In genomic region chr3:64861684-64862083, GRCh38 we compare ENCODE assay signal across 24 cellular contexts.
"Had no signal": no experiment of that assay in that cellular context is flagged by ENCODE, and none has a peak within 500 bp of the region (broad histone marks: within the 10 kb centered on the region; RNA-seq: fewer than 3 reads in every experiment).

No MANE protein-coding gene starts in this region.

- H3K36me3 Mint-ChIP-seq: activated naive CD4-positive, alpha-beta T cell treated with anti-CD3 and anti-CD28 coated beads, Interleukin-2, amount 50 U/mL, for 72 hours; brain had no signal

- H3K4me2 ChIP-seq: SK-N-SH had no signal

- H3K36me3 ChIP-seq: adrenal gland, SJSA1 had no signal

- H3K27ac ChIP-seq: SJSA1 had no signal

- H3K27me3 Mint-ChIP-seq: activated CD4-positive, alpha-beta T cell treated with anti-CD3 and anti-CD28 coated beads, Interleukin-2, amount 10 ng/mL, durations not matched to agents 24 days and 14 days; activated CD8-positive, alpha-beta T cell treated with anti-CD3 and anti-CD28 coated beads for 36 hours had no signal

- H3K4me1 ChIP-seq: SJSA1 had no signal

- H3K9me3 Mint-ChIP-seq: activated naive CD4-positive, alpha-beta T cell treated with anti-CD3 and anti-CD28 coated beads for 36 hours; brain had no signal

- H3K27me3 ChIP-seq: adrenal gland, SJSA1 had no signal

- DNase-seq: activated CD4-positive, alpha-beta T cell treated with anti-CD3 and anti-CD28 coated beads, Interleukin-2, amount 10 ng/mL, durations not matched to agents 24 days and 14 days; activated CD4-positive, alpha-beta T cell treated with anti-CD3 and anti-CD28 coated beads, Interleukin-2, amount 50 U/mL, for 4 hours; activated CD8-positive, alpha-beta T cell treated with anti-CD3 and anti-CD28 coated beads for 36 hours; activated gamma-delta T cell treated with Interleukin-2 at 50 U/mL for 16 hours; activated naive CD4-positive, alpha-beta T cell treated with anti-CD3 and anti-CD28 coated beads for 36 hours; activated T-cell treated with anti-CD3 and anti-CD28 coated beads, Interleukin-2, amount 50 U/mL, for 4 hours; anterior cingulate cortex; KG1; NCI-H1105; NCI-H1417 treated with DMSO at 0.1 percent for 48 hours; NCI-H187 treated with DMSO at 0.1 percent for 48 hours; NCI-H2081 treated with DMSO at 0.1 percent for 48 hours; NCI-H345; NCI-H524 treated with DMSO at 0.1 percent for 48 hours; SHP77; SK-N-SH had no signal

- ATAC-seq: activated CD8-positive, alpha-beta T cell treated with anti-CD3 and anti-CD28 coated beads for 36 hours; activated naive CD4-positive, alpha-beta T cell treated with anti-CD3 and anti-CD28 coated beads, Interleukin-2, amount 50 U/mL, for 72 hours; activated T-cell treated with anti-CD3 and anti-CD28 coated beads, Interleukin-2, amount 50 U/mL, for 4 hours; Panc1 had no signal

- H3K4me3 ChIP-seq: adrenal gland, SJSA1 had no signal

- H3K4me3 Mint-ChIP-seq: activated CD4-positive, alpha-beta T cell treated with anti-CD3 and anti-CD28 coated beads, Interleukin-2, amount 10 ng/mL, durations not matched to agents 24 days and 14 days; activated CD8-positive, alpha-beta T cell treated with anti-CD3 and anti-CD28 coated beads for 36 hours; activated naive CD4-positive, alpha-beta T cell treated with anti-CD3 and anti-CD28 coated beads for 36 hours; activated T-cell treated with anti-CD3 and anti-CD28 coated beads, Interleukin-2, amount 50 U/mL, for 4 hours; activated T-helper 1 cell treated with anti-CD3 and anti-CD28 coated beads, Interleukin-12 subunit alpha, Interleukin-12 subunit beta, Interleukin-2, Interleukin-4 antibody, amounts not matched to agents 30 ng/mL and 10 ng/mL and 1 ng/mL, durations not matched to agents 14 hours and 24 hours and 36 hours; brain; T-helper 1 cell treated with Interleukin-12 subunit alpha and Interleukin-12 subunit beta and Interleukin-4 antibody, amounts not matched to agents 30 μg/mL and 1 μg/mL, for 36 hours; T-helper 2 cell treated with Interferon-gamma antibody and Interleukin-4, amounts not matched to agents 5 μg/mL and 100 μg/mL, for 36 hours had no signal

- H3K27ac Mint-ChIP-seq: activated CD4-positive, alpha-beta T cell treated with anti-CD3 and anti-CD28 coated beads, Interleukin-2, amount 10 ng/mL, durations not matched to agents 24 days and 14 days; activated CD8-positive, alpha-beta T cell treated with anti-CD3 and anti-CD28 coated beads for 36 hours; activated naive CD4-positive, alpha-beta T cell treated with anti-CD3 and anti-CD28 coated beads for 36 hours; activated naive CD4-positive, alpha-beta T cell treated with anti-CD3 and anti-CD28 coated beads, Interleukin-2, amount 50 U/mL, for 72 hours; activated T-helper 1 cell treated with anti-CD3 and anti-CD28 coated beads, Interleukin-12 subunit alpha, Interleukin-12 subunit beta, Interleukin-2, Interleukin-4 antibody, amounts not matched to agents 30 ng/mL and 10 ng/mL and 1 ng/mL, durations not matched to agents 14 hours and 24 hours and 36 hours; brain; T-helper 1 cell treated with Interleukin-12 subunit alpha and Interleukin-12 subunit beta and Interleukin-4 antibody, amounts not matched to agents 30 μg/mL and 1 μg/mL, for 36 hours; T-helper 2 cell treated with Interferon-gamma antibody and Interleukin-4, amounts not matched to agents 5 μg/mL and 100 μg/mL, for 36 hours had no signal

- H3K9ac ChIP-seq: SK-N-SH had no signal

- H3K9me3 ChIP-seq: adrenal gland, SJSA1, SK-N-SH had no signal

- H3K4me1 Mint-ChIP-seq: activated CD4-positive, alpha-beta T cell treated with anti-CD3 and anti-CD28 coated beads, Interleukin-2, amount 10 ng/mL, durations not matched to agents 24 days and 14 days had no signal
